1 cellular context compared by ENCODE assay signal in genomic region chr3:134871818-134872217, GRCh38.
TF ChIP-seq lines count a peak whose summit lies in the region.

No MANE protein-coding gene starts in this region.

TF ChIP-seq in GM23338, 12 proteins besides CTCF, POLR2A, EP300 and RAD21 (continued from another document):
- TF ChIP-seq ZNF462 (CRISPR knock-in tag; IDR thresholded peaks at IDR 0.05): no peak
- TF ChIP-seq POLR2AphosphoS5 (IDR thresholded peaks at IDR 0.05; ENCODE audit: low read depth): no peak
- TF ChIP-seq JUNB (IDR thresholded peaks at IDR 0.05; ENCODE audit: unreplicated experiment): no peak
- no peak for TF ChIP-seq EZH2phosphoT487 (IDR thresholded peaks at IDR 0.05; ENCODE audit: unreplicated experiment)
- TF ChIP-seq NANOG (IDR thresholded peaks at IDR 0.05; ENCODE audit: borderline replicate concordance): no peak
- TF ChIP-seq STAT1 (IDR thresholded peaks at IDR 0.05; ENCODE audit: unreplicated experiment): no peak
- no peak for TF ChIP-seq ZNF331 (CRISPR knock-in tag; IDR thresholded peaks at IDR 0.05; ENCODE audit: low read depth)
- TF ChIP-seq ZNF114 (CRISPR knock-in tag; IDR thresholded peaks at IDR 0.05): no peak
